ENCODE assay signal across 13 cellular contexts in the genomic region with DNA sequence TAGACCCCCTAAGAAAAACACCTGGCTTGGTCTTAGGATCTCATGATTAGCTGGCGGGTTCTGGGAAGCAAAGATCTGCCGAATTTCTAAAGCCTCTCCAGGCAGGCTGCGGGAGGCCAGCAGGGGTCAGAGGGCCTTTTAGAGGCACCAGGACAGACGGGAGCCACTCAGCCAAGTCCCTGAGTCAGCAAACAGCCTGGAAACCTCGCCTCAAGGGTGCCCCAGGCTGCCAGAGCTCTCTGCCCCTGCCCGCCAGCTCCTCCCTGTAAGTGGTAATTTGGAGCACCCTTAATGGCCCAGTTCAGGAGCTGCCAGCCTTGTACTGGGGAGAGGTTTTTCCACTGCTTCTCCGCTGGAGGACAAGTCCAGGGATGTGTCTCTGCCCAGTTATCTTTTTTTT.
DNase-seq lines count a peak whose midpoint lies in the region; ATAC-seq and TF ChIP-seq lines count a peak whose summit lies in the region.
"Had no signal": no experiment of that assay in that cellular context is flagged by ENCODE, and none has a peak within 500 bp of the region (broad histone marks: within the 10 kb centered on the region; RNA-seq: fewer than 3 reads in every experiment).

No MANE protein-coding gene starts in this region.

- peaks cover 16 to 27% (median 22%) of the 10 kb centered on the region in 10 experiments for H3K4me1 ChIP-seq in BLaER1 treated with 17β-estradiol and CSF1 and Interleukin-3, amounts not matched to agents 10 nM and 100 nM
- no peaks in the 10 kb centered on the region for H3K4me1 ChIP-seq in CD4-positive, alpha-beta memory T cell (ENCODE audit: insufficient read depth, low read length)
- H3K4me1 ChIP-seq: foreskin keratinocyte had no signal

- no peak for TF ChIP-seq CTCF in glutamatergic neuron (IDR thresholded peaks at IDR 0.05; ENCODE audit: partially characterized antibody, unreplicated experiment)
- no peak for TF ChIP-seq CTCF in omental fat pad (IDR thresholded peaks at IDR 0.05)
- TF ChIP-seq CTCF in mesothelial cell of epicardium (IDR thresholded peaks at IDR 0.05; ENCODE audit: unreplicated experiment) = no peak

- no peaks in the 10 kb centered on the region for H3K36me3 Mint-ChIP-seq in glutamatergic neuron (ENCODE audit: unreplicated experiment)
- no peaks in the 10 kb centered on the region for H3K36me3 Mint-ChIP-seq in mesothelial cell of epicardium
- no peaks in the 10 kb centered on the region for H3K36me3 Mint-ChIP-seq in CD4-positive, alpha-beta memory T cell
- H3K36me3 Mint-ChIP-seq: naive thymus-derived CD4-positive, alpha-beta T cell had no signal

- H3K27me3 Mint-ChIP-seq in glutamatergic neuron (ENCODE audit: unreplicated experiment) (peaks cover 19% of the 10 kb centered on the region), mesothelial cell of epicardium (ENCODE audit: low read depth) (no peaks in the 10 kb centered on the region)
- no peaks in the 10 kb centered on the region for H3K27me3 Mint-ChIP-seq in CD4-positive, alpha-beta memory T cell
- H3K27me3 Mint-ChIP-seq: B cell; naive thymus-derived CD4-positive, alpha-beta T cell had no signal

- H3K4me3 Mint-ChIP-seq in glutamatergic neuron (ENCODE audit: unreplicated experiment) (peak overlapping the region; percentile 55), mesothelial cell of epicardium (no peak overlapping the region)
- H3K4me3 Mint-ChIP-seq in CD4-positive, alpha-beta memory T cell = no peak overlapping the region
- H3K4me3 Mint-ChIP-seq: B cell; naive thymus-derived CD4-positive, alpha-beta T cell had no signal

- H3K9me3 ChIP-seq in BLaER1 treated with 17β-estradiol and CSF1 and Interleukin-3, amounts not matched to agents 10 nM and 100 nM (replicated peaks in 1 of 11) = 0 out of 22 replicates have a peak, but pooled peaks cover 0 to 4% (median 0%) of the 10 kb centered on the region in 11 experiments
- H3K9me3 ChIP-seq in CD4-positive, alpha-beta memory T cell (ENCODE audit: control insufficient read depth in 1 of 2, low read length in 2 of 2) = no peaks in the 10 kb centered on the region

- H3K27ac Mint-ChIP-seq in glutamatergic neuron (ENCODE audit: unreplicated experiment) = peak overlapping the region; percentile 81
- no peak overlapping the region for H3K27ac Mint-ChIP-seq in mesothelial cell of epicardium
- H3K27ac Mint-ChIP-seq in CD4-positive, alpha-beta memory T cell = no peak overlapping the region
- H3K27ac Mint-ChIP-seq: B cell; naive thymus-derived CD4-positive, alpha-beta T cell had no signal

- H3K9me3 Mint-ChIP-seq in glutamatergic neuron (ENCODE audit: unreplicated experiment) (peaks cover 18% of the 10 kb centered on the region), mesothelial cell of epicardium (peaks cover 7% of the 10 kb centered on the region)
- no peaks in the 10 kb centered on the region for H3K9me3 Mint-ChIP-seq in CD4-positive, alpha-beta memory T cell

- H3K9ac ChIP-seq in BLaER1 treated with 17β-estradiol and CSF1 and Interleukin-3, amounts not matched to agents 10 nM and 100 nM = no peak overlapping the region
- H3K9ac ChIP-seq: KMS-11 had no signal

- peaks cover 0 to 13% (median 0%) of the 10 kb centered on the region in 11 experiments; a peak in 5 of 22 replicates for H3K36me3 ChIP-seq in BLaER1 treated with 17β-estradiol and CSF1 and Interleukin-3, amounts not matched to agents 10 nM and 100 nM
- H3K36me3 ChIP-seq in CD4-positive, alpha-beta memory T cell (ENCODE audit: insufficient read depth, low read length) = no peaks in the 10 kb centered on the region

- CTCF ChIA-PET in CD4-positive, alpha-beta memory T cell (lab: Charles Lee; ENCODE audit: partially characterized antibody) = interaction anchor here (1.3 kb wide), 1 partner anchor 370 kb away, joined by 4 read pairs; no protein-coding TSS in a partner anchor

- DNase-seq in NCI-H69 (lab: John Stamatoyannopoulos, UW) (peak; percentile 77), glutamatergic neuron (peak; percentile 55), omental fat pad (ENCODE audit: low spot score) (no peak), NCI-H345 treated with DMSO at 0.1 percent for 48 hours (lab: John Stamatoyannopoulos, UW; ENCODE audit: unreplicated experiment) (no peak), mesothelial cell of epicardium (ENCODE audit: low spot score in 2 of 2, unreplicated experiment in 2 of 2) (no peak)
- no peak for DNase-seq in CD4-positive, alpha-beta memory T cell
- DNase-seq: activated T-cell treated with anti-CD3 and anti-CD28 coated beads, Interleukin-2, amount 50 U/mL, for 1 hour; naive thymus-derived CD4-positive, alpha-beta T cell had no signal

- no peak overlapping the region for H3K4me3 ChIP-seq in BLaER1 treated with 17β-estradiol and CSF1 and Interleukin-3, amounts not matched to agents 10 nM and 100 nM
- H3K4me3 ChIP-seq in CD4-positive, alpha-beta memory T cell (ENCODE audit: low read length in 2 of 2) = no peak overlapping the region

- no peaks in the 10 kb centered on the region; a peak in 1 of 22 replicates for H4K20me1 ChIP-seq in BLaER1 treated with 17β-estradiol and CSF1 and Interleukin-3, amounts not matched to agents 10 nM and 100 nM

- H3K4me2 ChIP-seq in BLaER1 treated with 17β-estradiol and CSF1 and Interleukin-3, amounts not matched to agents 10 nM and 100 nM = peak overlapping the region; percentile 39 to 74 (median 53); a peak in 21 of 22 replicates
- H3K4me2 ChIP-seq: KMS-11 had no signal

- peaks cover 11% of the 10 kb centered on the region for H3K4me1 Mint-ChIP-seq in glutamatergic neuron (ENCODE audit: low read depth, unreplicated experiment)
- H3K4me1 Mint-ChIP-seq in mesothelial cell of epicardium = peaks cover 4% of the 10 kb centered on the region
- no peaks in the 10 kb centered on the region for H3K4me1 Mint-ChIP-seq in CD4-positive, alpha-beta memory T cell
- H3K4me1 Mint-ChIP-seq: B cell; naive thymus-derived CD4-positive, alpha-beta T cell had no signal

- peak; percentile 54 for ATAC-seq in omental fat pad (ENCODE audit: low FRiP score)
- ATAC-seq in GM19035 (IDR thresholded peaks at IDR 0.05; ENCODE audit: unreplicated experiment) = no peak
- ATAC-seq: naive thymus-derived CD4-positive, alpha-beta T cell had no signal

- POLR2A ChIA-PET in CD4-positive, alpha-beta memory T cell (lab: Charles Lee; ENCODE audit: partially characterized antibody) = no interaction called here

- peak overlapping the region in 2 of 11 experiments; percentile 6 to 45; a peak in 2 of 22 replicates for H3K27ac ChIP-seq in BLaER1 treated with 17β-estradiol and CSF1 and Interleukin-3, amounts not matched to agents 10 nM and 100 nM
- H3K27ac ChIP-seq in CD4-positive, alpha-beta memory T cell (ENCODE audit: low read depth, low read length) = no peak overlapping the region
- H3K27ac ChIP-seq: foreskin keratinocyte, KMS-11 had no signal

- intact Hi-C loops in CD4-positive, alpha-beta memory T cell (cut with micrococcal nuclease) = no loop called here

- H3K27me3 ChIP-seq in BLaER1 treated with 17β-estradiol and CSF1 and Interleukin-3, amounts not matched to agents 10 nM and 100 nM = no peaks in the 10 kb centered on the region
- H3K27me3 ChIP-seq in CD4-positive, alpha-beta memory T cell (ENCODE audit: insufficient read depth, low read length) = no peaks in the 10 kb centered on the region
- H3K27me3 ChIP-seq: foreskin keratinocyte had no signal

Comparison
In these comparisons a context has a peak if more than half of its experiments do, and no peak if none do; other contexts are left out.
1. DNase-seq: peak in NCI-H69 (single experiment) and glutamatergic neuron (single experiment); none in omental fat pad (single experiment), NCI-H345 treated with DMSO at 0.1 percent for 48 hours (single experiment), mesothelial cell of epicardium (0 of 2) and CD4-positive, alpha-beta memory T cell (0 of 5).